In the genomic region with DNA sequence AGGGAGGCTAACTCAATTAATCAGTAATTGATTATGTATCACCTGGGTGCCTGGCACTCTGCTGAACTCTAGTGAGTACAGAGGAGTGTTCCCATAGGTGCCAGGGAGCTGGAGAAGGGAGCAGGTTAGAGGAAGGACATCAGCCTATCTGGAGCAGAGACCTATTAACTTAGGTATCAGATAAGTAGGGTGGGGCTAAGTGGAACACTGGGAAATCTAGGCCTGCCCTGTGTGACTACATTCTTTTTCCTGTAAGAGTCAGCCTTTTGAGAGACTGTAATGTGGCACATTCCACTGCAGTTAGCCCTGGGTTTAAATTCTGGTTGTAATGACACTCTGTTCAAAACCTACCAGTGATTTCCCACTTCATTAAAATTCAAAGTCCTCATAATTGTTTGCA, we compare ENCODE assay signal across 2 cellular contexts.
TF ChIP-seq lines count a peak whose summit lies in the region.

No MANE protein-coding gene starts in this region.

TF ChIP-seq in SK-N-SH treated with all-trans-retinoic acid at 6 μM for 48 hours, 23 proteins besides CTCF, POLR2A, EP300 and RAD21:
- TF ChIP-seq RARB (CRISPR knock-in tag; IDR thresholded peaks at IDR 0.05): no peak
TF ChIP-seq in SK-N-SH treated with all-trans-retinoic acid at 6 μM for 48 hours: peak in this region for 0.

TF ChIP-seq in SK-N-SH, 30 proteins besides CTCF, POLR2A, EP300 and RAD21:
- TF ChIP-seq SIN3A (IDR thresholded peaks at IDR 0.05; ENCODE audit: borderline replicate concordance, low read depth, low read length): no peak
- TF ChIP-seq CHD2 (IDR thresholded peaks at IDR 0.05; ENCODE audit: low read length, partially characterized antibody): no peak
